In genomic region chr9:132236662-132237311, GRCh38 we compare ENCODE assay signal across 15 cellular contexts.
DNase-seq lines count a peak whose midpoint lies in the region; ATAC-seq and TF ChIP-seq lines count a peak whose summit lies in the region.
"Had no signal": no experiment of that assay in that cellular context is flagged by ENCODE, and none has a peak within 500 bp of the region (broad histone marks: within the 10 kb centered on the region; RNA-seq: fewer than 3 reads in every experiment).

No MANE protein-coding gene starts in this region.

- no peak overlapping the region for H3K4me2 ChIP-seq in PC-9

- no peaks in the 10 kb centered on the region for H3K79me2 ChIP-seq in PC-9 (ENCODE audit: low read depth)

- H3K9me3 ChIP-seq in right atrium auricular region: no peaks in the 10 kb centered on the region
- no peaks in the 10 kb centered on the region for H3K9me3 ChIP-seq in right cardiac atrium (ENCODE audit: control insufficient read depth, low read length)
- no peaks in the 10 kb centered on the region for H3K9me3 ChIP-seq in PC-9 (ENCODE audit: insufficient read depth, low read depth)
- H3K9me3 ChIP-seq: HAP-1 had no signal

- BruUV-seq in PC-9 (replicated peaks; lab: Mats Ljungman, UMichigan): no TSS peak

- H3F3A ChIP-seq in PC-9 (ENCODE audit: insufficient read depth, low read depth): no peaks in the 10 kb centered on the region

- H3K36me3 Mint-ChIP-seq in mesothelial cell of epicardium (no peaks in the 10 kb centered on the region), type B pancreatic cell (no peaks in the 10 kb centered on the region)
- H3K36me3 Mint-ChIP-seq: activated naive CD8-positive, alpha-beta T cell had no signal

- POLR2A ChIA-PET in PC-9 (lab: Charles Lee; ENCODE audit: unreplicated experiment): interaction anchor here (0.7 kb wide), 1 partner anchor 274 kb away, joined by 4 read pairs; no protein-coding TSS in a partner anchor

- TF ChIP-seq CTCF in right atrium auricular region (IDR thresholded peaks at IDR 0.05) (peak in 1 of 2 donors; percentile 36), PC-9 (conservative IDR thresholded peaks at IDR 0.05) (peak; percentile 67), mesothelial cell of epicardium (IDR thresholded peaks at IDR 0.05; ENCODE audit: unreplicated experiment) (peak; percentile 61), type B pancreatic cell (conservative IDR thresholded peaks at IDR 0.05) (peak; percentile 49)

- H3K27ac ChIP-seq in right atrium auricular region (peak overlapping the region; percentile 11 to 53), right cardiac atrium (ENCODE audit: low read length) (no peak overlapping the region), PC-9 (no peak overlapping the region)
- H3K27ac ChIP-seq: HL-60 had no signal

- CTCF ChIA-PET in PC-9 (lab: Charles Lee): interaction anchor here (0.5 to 1.6 kb wide), 9 partner anchors 8 to 679 kb away, joined by 3 to 16 read pairs (median 3); no protein-coding TSS in a partner anchor

- intact Hi-C loops in right cardiac atrium (cut with DNase I): loop anchor here in 2 of 4 donors (5.0 kb wide), 3 partner anchors 64 to 474 kb away; no protein-coding TSS in a partner anchor
- intact Hi-C loops in PC-9 (cut with micrococcal nuclease; ENCODE audit: unreplicated experiment): loop anchor here (1.0 to 10.0 kb wide), 4 partner anchors 66 to 474 kb away; no protein-coding TSS in a partner anchor

- H3K27ac Mint-ChIP-seq in mesothelial cell of epicardium (no peak overlapping the region), type B pancreatic cell (no peak overlapping the region)
- H3K27ac Mint-ChIP-seq: activated naive CD8-positive, alpha-beta T cell; T-helper 1 cell treated with Interleukin-12 subunit alpha and Interleukin-12 subunit beta and Interleukin-4 antibody, amounts not matched to agents 30 μg/mL and 1 μg/mL, for 36 hours had no signal

- H3K27me3 Mint-ChIP-seq in mesothelial cell of epicardium (ENCODE audit: low read depth) (peaks cover 17% of the 10 kb centered on the region), type B pancreatic cell (peaks cover 42% of the 10 kb centered on the region)
- H3K27me3 Mint-ChIP-seq: activated naive CD8-positive, alpha-beta T cell; CD4-positive, alpha-beta memory T cell had no signal

- H3K36me3 ChIP-seq in right atrium auricular region (no peaks in the 10 kb centered on the region), PC-9 (ENCODE audit: low read depth) (no peaks in the 10 kb centered on the region)
- H3K36me3 ChIP-seq: HAP-1 had no signal

- DNase-seq in right atrium auricular region (ENCODE audit: low spot score) (no peak), right cardiac atrium (no peak), PC-9 (no peak), mesothelial cell of epicardium (ENCODE audit: low spot score in 2 of 2, unreplicated experiment in 2 of 2) (no peak), type B pancreatic cell (ENCODE audit: extremely low spot score, unreplicated experiment) (no peak), UCSD-AML1 (lab: John Stamatoyannopoulos, UW; ENCODE audit: unreplicated experiment) (no peak), NCI-H2081 (lab: John Stamatoyannopoulos, UW) (no peak)
- DNase-seq in activated CD4-positive, alpha-beta T cell treated with anti-CD3 and anti-CD28 coated beads for 48 hours: no peak
- DNase-seq: NCI-H446 treated with DMSO at 0.1 percent for 48 hours, SIG-M5 had no signal

- ATAC-seq in right cardiac atrium: no peak

- no peaks in the 10 kb centered on the region for H3K9me2 ChIP-seq in PC-9 (ENCODE audit: insufficient read depth)

- H3K4me1 Mint-ChIP-seq in mesothelial cell of epicardium (peaks cover 20% of the 10 kb centered on the region), type B pancreatic cell (ENCODE audit: unreplicated experiment) (peaks cover 9% of the 10 kb centered on the region)

- 43% methylated on average over 18 of the region's 18 CpGs for WGBS in right cardiac atrium

- H3K9me3 Mint-ChIP-seq in mesothelial cell of epicardium: no peaks in the 10 kb centered on the region
- no peaks in the 10 kb centered on the region for H3K9me3 Mint-ChIP-seq in type B pancreatic cell
- H3K9me3 Mint-ChIP-seq: T-helper 1 cell treated with Interleukin-12 subunit alpha and Interleukin-12 subunit beta and Interleukin-4 antibody, amounts not matched to agents 30 μg/mL and 1 μg/mL, for 36 hours had no signal

- H2AFZ ChIP-seq in PC-9: no peak overlapping the region

- no peaks in the 10 kb centered on the region; the same call in none of the 2 replicates for H4K20me1 ChIP-seq in PC-9 (ENCODE audit: insufficient read depth)

- H3K4me3 Mint-ChIP-seq in mesothelial cell of epicardium: no peak overlapping the region
- peak overlapping the region; percentile 19 for H3K4me3 Mint-ChIP-seq in type B pancreatic cell
- H3K4me3 Mint-ChIP-seq: activated naive CD8-positive, alpha-beta T cell; T-helper 1 cell treated with Interleukin-12 subunit alpha and Interleukin-12 subunit beta and Interleukin-4 antibody, amounts not matched to agents 30 μg/mL and 1 μg/mL, for 36 hours had no signal

- peaks cover 0 to 11% of the 10 kb centered on the region in 2 donors for H3K4me1 ChIP-seq in right atrium auricular region
- no peaks in the 10 kb centered on the region for H3K4me1 ChIP-seq in right cardiac atrium (ENCODE audit: control insufficient read depth, insufficient read depth, low read length)
- no peaks in the 10 kb centered on the region for H3K4me1 ChIP-seq in PC-9 (replicated peaks; ENCODE audit: insufficient read depth)

- no peaks in the 10 kb centered on the region for H3K27me3 ChIP-seq in right atrium auricular region
- H3K27me3 ChIP-seq in right cardiac atrium (ENCODE audit: control insufficient read depth, insufficient read depth): no peaks in the 10 kb centered on the region
- peaks cover 35% of the 10 kb centered on the region for H3K27me3 ChIP-seq in PC-9 (ENCODE audit: insufficient read depth, low read depth)

- H3K4me3 ChIP-seq in right atrium auricular region (no peak overlapping the region), right cardiac atrium (ENCODE audit: low read length) (no peak overlapping the region), PC-9 (no peak overlapping the region)
- H3K4me3 ChIP-seq: HAP-1 had no signal

Comparison
In these comparisons a context has a peak if more than half of its experiments do, and no peak if none do; other contexts are left out.
1. H3K27ac ChIP-seq: peak in right atrium auricular region (2 of 2); none in right cardiac atrium (single experiment) and PC-9 (single experiment).